In genomic region chr15:67033521-67033920, GRCh38 we compare ENCODE assay signal across 8 cellular contexts. TPM values are rescaled to one million over a fixed set of nuclear protein-coding genes. Genes with fewer than 3 reads are reported as not detected.
A peak's percentile ranks its signal among the peaks of the same experiment; 100 is the strongest.
DNase-seq lines count a peak whose midpoint lies in the region; ATAC-seq and TF ChIP-seq lines count a peak whose summit lies in the region.

No MANE protein-coding gene starts in this region.

- in situ Hi-C loops in GM13976 (cut with MboI; ENCODE audit: low sequenced_read_pairs, unreplicated experiment), result no loop called here

- peak; percentile 71 for ATAC-seq in left ventricle myocardium superior
- ATAC-seq in HG03135 (IDR thresholded peaks at IDR 0.05; ENCODE audit: unreplicated experiment), result no peak
- no peak for ATAC-seq in GM21526 (IDR thresholded peaks at IDR 0.05; ENCODE audit: low FRiP score, unreplicated experiment)
- ATAC-seq in HG02642 (IDR thresholded peaks at IDR 0.05; ENCODE audit: poor library complexity, unreplicated experiment), result no peak

- H3K4me3 ChIP-seq in skeletal muscle cell (ENCODE audit: low read depth, low read length), result peak overlapping the region; percentile 21

- intact Hi-C loops in left ventricle myocardium superior (cut with micrococcal nuclease), result no loop called here

- DNase-seq in GM13976 (ENCODE audit: low spot score), result no peak
- DNase-seq in activated T-helper 9 cell treated with anti-CD3 and anti-CD28 coated beads, Interleukin-2, amount 50 U/mL, for 16 hours (ENCODE audit: low read depth), result peak; percentile 18
- peak; percentile 65 for DNase-seq in left ventricle myocardium superior
- no peak for DNase-seq in skeletal muscle cell (ENCODE audit: low read depth)
- DNase-seq in foreskin melanocyte, result no peak

- peak; percentile 27 for TF ChIP-seq CTCF in GM13976 (IDR thresholded peaks at IDR 0.05; ENCODE audit: borderline replicate concordance, control extremely low read depth, extremely low read depth, insufficient read depth, missing control alignments)

RNA-seq across cellular contexts. Expression of gene SMAD3, which starts 31.9 kb away (rescaled TPM):
- total RNA-seq in left ventricle myocardium superior, result 16.7 TPM

Comparison
In these comparisons a context has a peak if more than half of its experiments do, and no peak if none do; other contexts are left out.
1. DNase-seq: peak in activated T-helper 9 cell treated with anti-CD3 and anti-CD28 coated beads, Interleukin-2, amount 50 U/mL, for 16 hours (single experiment) and left ventricle myocardium superior (single experiment); none in GM13976 (single experiment), skeletal muscle cell (single experiment) and foreskin melanocyte (single experiment).